Comparison of ENCODE assay signal across 16 cellular contexts in genomic region chr19:38791451-38792064, GRCh38. TPM values are rescaled to one million over a fixed set of nuclear protein-coding genes. Genes with fewer than 3 reads are reported as not detected.
DNase-seq lines count a peak whose midpoint lies in the region; ATAC-seq, FAIRE-seq and TF ChIP-seq lines count a peak whose summit lies in the region.
"Not testable (repeated sequence)": the region's sequence is repeated elsewhere in the genome, so short reads cannot be mapped to it uniquely, and the experiment has no call there.
"Had no signal": no experiment of that assay in that cellular context is flagged by ENCODE, and none has a peak within 500 bp of the region (broad histone marks: within the 10 kb centered on the region; RNA-seq: fewer than 3 reads in every experiment).

No MANE protein-coding gene starts in this region.

- intact Hi-C loops in esophagus squamous epithelium (cut with DNase I); right lobe of liver (cut with DNase I): not testable (repeated sequence)

- peak; percentile 38 to 73; a peak in 4 of 6 replicates for ATAC-seq in A549
- peak; percentile 61 for ATAC-seq in GM19351 (IDR thresholded peaks at IDR 0.05; ENCODE audit: unreplicated experiment)
- ATAC-seq in HG02678 (IDR thresholded peaks at IDR 0.05; ENCODE audit: unreplicated experiment) = peak; percentile 63
- ATAC-seq in activated naive CD4-positive, alpha-beta T cell treated with anti-CD3 and anti-CD28 coated beads, Interleukin-2, amount 50 U/mL, for 72 hours = peak; percentile 95 to 96
- peak; percentile 82 to 89 (median 88) for ATAC-seq in right lobe of liver

- no CpG with 5 or more reads among the region's 40 CpGs for WGBS in A549 (ENCODE audit: missing lambda C conversion rate)
- WGBS in HUES64 = no CpG with 5 or more reads among the region's 40 CpGs
- WGBS in esophagus squamous epithelium, 2 donors = no CpG with 5 or more reads among the region's 40 CpGs
- WGBS in right lobe of liver (ENCODE audit: insufficient coverage, low coverage, low lambda C conversion rate, missing lambda C conversion rate) = no CpG with 5 or more reads among the region's 40 CpGs

- H3K36me3 ChIP-seq in HUES64 (ENCODE audit: insufficient read depth, low read length); esophagus squamous epithelium; right lobe of liver: not testable (repeated sequence)

- DNase-seq in A549 (ENCODE audit: low read depth in 1 of 2, low spot score in 1 of 2); activated naive CD4-positive, alpha-beta T cell treated with anti-CD3 and anti-CD28 coated beads, Interleukin-2, amount 50 U/mL, for 72 hours (ENCODE audit: low spot score in 2 of 2); esophagus squamous epithelium (lab: John Stamatoyannopoulos, UW); right lobe of liver; skeletal muscle cell (ENCODE audit: low read depth): not testable (repeated sequence)

- H3K9me3 Mint-ChIP-seq in activated naive CD4-positive, alpha-beta T cell treated with anti-CD3 and anti-CD28 coated beads, Interleukin-2, amount 50 U/mL, for 72 hours = not testable (repeated sequence)

- H3K9me3 ChIP-seq in A549; HUES64 (ENCODE audit: insufficient read depth, low read depth, low read length); esophagus squamous epithelium; right lobe of liver: not testable (repeated sequence)

- TF ChIP-seq RAD21 in A549 (conservative IDR thresholded peaks at IDR 0.05 in 1 of 2, IDR thresholded peaks at IDR 0.05 in 1 of 2) = not testable (repeated sequence)

- TF ChIP-seq EP300 in A549 (IDR thresholded peaks at IDR 0.05) = not testable (repeated sequence)

- CTCF ChIA-PET in A549 (lab: Yijun Ruan, JAX) = not testable (repeated sequence)

- not testable (repeated sequence) for H3K9ac ChIP-seq in HUES64 (ENCODE audit: low read depth, low read length)

- H3K4me3 ChIP-seq in A549, right lobe of liver: not testable (repeated sequence)
- 0 out of 2 replicates have a peak overlapping the region, but pooled peaks have one; percentile 32 for H3K4me3 ChIP-seq in HUES64 (ENCODE audit: low read length)
- H3K4me3 ChIP-seq in esophagus squamous epithelium = peak overlapping the region in 2 of 4 donors; percentile 29 to 57
- H3K4me3 ChIP-seq in skeletal muscle cell (ENCODE audit: low read depth, low read length) = peak overlapping the region; percentile 15

- not testable (repeated sequence) for H3K27ac ChIP-seq in A549; HUES64 (ENCODE audit: low read depth, low read length); right lobe of liver
- H3K27ac ChIP-seq in esophagus squamous epithelium = peak overlapping the region in 3 of 4 donors; percentile 67 to 75 (median 73)

- not testable (repeated sequence) for H3K4me2 ChIP-seq in A549

- FAIRE-seq in A549 (lab: Jason Lieb, UNC) = not testable (repeated sequence)

- H3K4me1 ChIP-seq in A549 (peaks cover 11% of the 10 kb centered on the region), esophagus squamous epithelium (peaks cover 5 to 45% (median 18%) of the 10 kb centered on the region in 3 donors)
- not testable (repeated sequence) for H3K4me1 ChIP-seq in HUES64 (ENCODE audit: insufficient read depth, low read length); right lobe of liver

- TF ChIP-seq CTCF in A549 (IDR thresholded peaks at IDR 0.05); esophagus squamous epithelium (IDR thresholded peaks at IDR 0.05); right lobe of liver (IDR thresholded peaks at IDR 0.05): not testable (repeated sequence)

- not testable (repeated sequence) for H3K27ac Mint-ChIP-seq in activated naive CD4-positive, alpha-beta T cell treated with anti-CD3 and anti-CD28 coated beads, Interleukin-2, amount 50 U/mL, for 72 hours

- H3K27me3 ChIP-seq in HUES64 (ENCODE audit: insufficient read depth, low read length); esophagus squamous epithelium; right lobe of liver: not testable (repeated sequence)

- not testable (repeated sequence) for H3K36me3 Mint-ChIP-seq in activated naive CD4-positive, alpha-beta T cell treated with anti-CD3 and anti-CD28 coated beads, Interleukin-2, amount 50 U/mL, for 72 hours

- TF ChIP-seq POLR2A in A549 (IDR thresholded peaks at IDR 0.05; ENCODE audit: low read length); esophagus squamous epithelium (IDR thresholded peaks at IDR 0.05); right lobe of liver (IDR thresholded peaks at IDR 0.05): not testable (repeated sequence)

- POLR2A ChIA-PET in A549 (lab: Yijun Ruan, JAX) = not testable (repeated sequence)

RNA-seq across cellular contexts. Expression of gene LGALS7B, which starts 2.6 kb away (rescaled TPM):
- polyA plus RNA-seq in A549 (2011; rRNA removed) (0.27 TPM in 1 of 2 replicates, not detected in the other), A549 (2017; fragmentation: RNase III; extraction: RNeasy Plus Mini Kit Qiagen cat#74134 plus additional on column Dnase treatment) (not detected in 3 replicates)
- polyA plus RNA-seq in A549 (2012; cell fraction: cytosol; rRNA removed) = 0.25 and 0.38 TPM in 2 replicates
- 0.29 TPM in 1 of 2 replicates, not detected in the other for polyA plus RNA-seq in A549 (2012; cell fraction: nucleus; rRNA removed)
- not detected in 2 replicates for polyA minus RNA-seq in A549 (2011; rRNA and poly(A)+ RNA removed)
- polyA plus RNA-seq in HUES64 (2013, experiment 1 of 2) = not detected
- 1.1 TPM for polyA plus RNA-seq in HUES64 (2013, experiment 2 of 2)
- not detected for total RNA-seq in activated naive CD4-positive, alpha-beta T cell treated with anti-CD3 and anti-CD28 coated beads, Interleukin-2, amount 50 U/mL, for 72 hours
- total RNA-seq in esophagus squamous epithelium (1,000 to 10,000 TPM in 3 of 4 donors, 100 to 1,000 TPM in 1; 871 to 2,466 (median 1,613) TPM), right lobe of liver (not detected)
- total RNA-seq: activated T-helper 2 cell treated with anti-CD3 and anti-CD28 coated beads, Interferon-gamma antibody, Interleukin-2, Interleukin-4, amounts not matched to agents 10 μg/mL and 5 μg/mL and 100 μg/mL, durations not matched to agents 14 hours and 24 hours and 36 hours; chondrocyte; H4; K562; mesothelial cell of epicardium; skeletal muscle tissue; thyroid gland had no signal
- polyA plus RNA-seq: immature natural killer cell, K562 had no signal

RNA-seq across cellular contexts. Expression of gene LGALS7, which starts 18.2 kb away (rescaled TPM):
- polyA plus RNA-seq in A549 (2011; rRNA removed) = not detected in 2 replicates
- 0.19 TPM in 1 of 2 replicates, not detected in the other for polyA plus RNA-seq in A549 (2012; cell fraction: cytosol; rRNA removed)
- not detected in 2 replicates for polyA plus RNA-seq in A549 (2012; cell fraction: nucleus; rRNA removed)
- not detected in 3 replicates for polyA plus RNA-seq in A549 (2017; fragmentation: RNase III; extraction: RNeasy Plus Mini Kit Qiagen cat#74134 plus additional on column Dnase treatment)
- not detected in 2 replicates for polyA minus RNA-seq in A549 (2011; rRNA and poly(A)+ RNA removed)
- polyA plus RNA-seq in HUES64 (2013, experiment 1 of 2) = not detected
- polyA plus RNA-seq in HUES64 (2013, experiment 2 of 2) = not detected
- not detected for total RNA-seq in activated naive CD4-positive, alpha-beta T cell treated with anti-CD3 and anti-CD28 coated beads, Interleukin-2, amount 50 U/mL, for 72 hours
- total RNA-seq in esophagus squamous epithelium = 100 to 1,000 TPM in 2 of 4 donors, 10 to 100 TPM in 1, 1 to 10 TPM in 1; 7.1 to 266 (median 114) TPM
- total RNA-seq in right lobe of liver = not detected
- total RNA-seq: activated T-helper 2 cell treated with anti-CD3 and anti-CD28 coated beads, Interferon-gamma antibody, Interleukin-2, Interleukin-4, amounts not matched to agents 10 μg/mL and 5 μg/mL and 100 μg/mL, durations not matched to agents 14 hours and 24 hours and 36 hours; chondrocyte; H4; K562; mesothelial cell of epicardium; thyroid gland had no signal
- polyA plus RNA-seq: immature natural killer cell, K562 had no signal

RNA-seq across cellular contexts. Expression of gene LGALS4, which starts 21.2 kb away (rescaled TPM):
- polyA plus RNA-seq in A549 (2011; rRNA removed) (2.5 and 3.3 TPM in 2 replicates), A549 (2017; fragmentation: RNase III; extraction: RNeasy Plus Mini Kit Qiagen cat#74134 plus additional on column Dnase treatment) (0.38 to 0.94 TPM (median 0.84 TPM) in 3 replicates)
- polyA plus RNA-seq in A549 (2012; cell fraction: cytosol; rRNA removed) = 0.87 and 1.2 TPM in 2 replicates
- polyA plus RNA-seq in A549 (2012; cell fraction: nucleus; rRNA removed) = 4.4 and 6.3 TPM in 2 replicates
- polyA minus RNA-seq in A549 (2011; rRNA and poly(A)+ RNA removed) = 1.7 and 2.4 TPM in 2 replicates
- not detected for polyA plus RNA-seq in HUES64 (2013, experiment 1 of 2)
- not detected for polyA plus RNA-seq in HUES64 (2013, experiment 2 of 2)
- under 1 TPM; 0.59 to 0.66 TPM for total RNA-seq in activated naive CD4-positive, alpha-beta T cell treated with anti-CD3 and anti-CD28 coated beads, Interleukin-2, amount 50 U/mL, for 72 hours
- total RNA-seq in esophagus squamous epithelium (under 1 TPM in 2 of 4 donors, not detected in 2; 0.62 to 0.76 TPM), right lobe of liver (100 to 1,000 TPM in 5 of 6 experiments, 10 to 100 TPM in 1; 21.0 to 376 (median 186) TPM)
- total RNA-seq: chondrocyte, skeletal muscle tissue had no signal
- polyA plus RNA-seq: immature natural killer cell had no signal

RNA-seq across cellular contexts. Expression of gene ECH1, which starts 40.0 kb away (rescaled TPM):
- polyA plus RNA-seq in A549 (2011; rRNA removed) = 383 and 431 TPM in 2 replicates
- polyA plus RNA-seq in A549 (2012; cell fraction: cytosol; rRNA removed) = 437 and 495 TPM in 2 replicates
- polyA plus RNA-seq in A549 (2012; cell fraction: nucleus; rRNA removed) = 459 and 460 TPM in 2 replicates
- polyA plus RNA-seq in A549 (2017; fragmentation: RNase III; extraction: RNeasy Plus Mini Kit Qiagen cat#74134 plus additional on column Dnase treatment) = 393 to 394 TPM (median 394 TPM) in 3 replicates
- 166 and 194 TPM in 2 replicates for polyA minus RNA-seq in A549 (2011; rRNA and poly(A)+ RNA removed)
- 63.6 TPM for polyA plus RNA-seq in HUES64 (2013, experiment 1 of 2)
- polyA plus RNA-seq in HUES64 (2013, experiment 2 of 2) = 73.9 TPM
- total RNA-seq in activated naive CD4-positive, alpha-beta T cell treated with anti-CD3 and anti-CD28 coated beads, Interleukin-2, amount 50 U/mL, for 72 hours = 100 to 1,000 TPM; 129 to 170 TPM
- total RNA-seq in esophagus squamous epithelium = 100 to 1,000 TPM in 1 of 4 donors, 10 to 100 TPM in 3; 63.4 to 129 (median 85.9) TPM
- total RNA-seq in right lobe of liver = 100 to 1,000 TPM; 158 to 466 (median 286) TPM

RNA-seq across cellular contexts. Expression of gene CAPN12, which starts 47.3 kb away (rescaled TPM):
- polyA plus RNA-seq in A549 (2011; rRNA removed) = 10.0 and 12.3 TPM in 2 replicates
- 10.0 and 10.2 TPM in 2 replicates for polyA plus RNA-seq in A549 (2012; cell fraction: cytosol; rRNA removed)
- polyA plus RNA-seq in A549 (2012; cell fraction: nucleus; rRNA removed) = 33.2 and 34.8 TPM in 2 replicates
- 8.6 to 11.7 TPM (median 11.0 TPM) in 3 replicates for polyA plus RNA-seq in A549 (2017; fragmentation: RNase III; extraction: RNeasy Plus Mini Kit Qiagen cat#74134 plus additional on column Dnase treatment)
- 3.2 and 7.1 TPM in 2 replicates for polyA minus RNA-seq in A549 (2011; rRNA and poly(A)+ RNA removed)
- 4.6 TPM for polyA plus RNA-seq in HUES64 (2013, experiment 1 of 2)
- 6.1 TPM for polyA plus RNA-seq in HUES64 (2013, experiment 2 of 2)
- total RNA-seq in activated naive CD4-positive, alpha-beta T cell treated with anti-CD3 and anti-CD28 coated beads, Interleukin-2, amount 50 U/mL, for 72 hours = 1 to 10 TPM; 1.6 to 9.0 TPM
- 1 to 10 TPM; 1.5 to 4.2 (median 1.8) TPM for total RNA-seq in esophagus squamous epithelium
- total RNA-seq in right lobe of liver = 10 to 100 TPM in 3 of 6 experiments, 1 to 10 TPM in 3; 2.2 to 45.3 (median 16.3) TPM
- total RNA-seq: H4 had no signal

Comparison
In these comparisons a context has a peak if more than half of its experiments do, and no peak if none do; other contexts are left out.
1. RNA of gene LGALS7B, which starts 2.6 kb away (total RNA-seq): 871 to 2,466 TPM in esophagus squamous epithelium; not detected in activated naive CD4-positive, alpha-beta T cell treated with anti-CD3 and anti-CD28 coated beads, Interleukin-2, amount 50 U/mL, for 72 hours and not detected in right lobe of liver; every median in the first group is over 100 times any median in the second.
2. RNA of gene LGALS7, which starts 18.2 kb away (total RNA-seq): 7.1 to 266 TPM in esophagus squamous epithelium; not detected in activated naive CD4-positive, alpha-beta T cell treated with anti-CD3 and anti-CD28 coated beads, Interleukin-2, amount 50 U/mL, for 72 hours and not detected in right lobe of liver; every median in the first group is over 4 times any median in the second.
3. RNA of gene LGALS4, which starts 21.2 kb away (total RNA-seq): 21.0 to 376 TPM in right lobe of liver; 0.59 to 0.66 TPM in activated naive CD4-positive, alpha-beta T cell treated with anti-CD3 and anti-CD28 coated beads, Interleukin-2, amount 50 U/mL, for 72 hours and 0.62 to 0.76 TPM in esophagus squamous epithelium; every median in the first group is over 10 times any median in the second.
4. Peak in every context shown above with its lines, with median percentiles within 50 percentile points of each other: ATAC-seq.